ENCODE assay signal across 16 cellular contexts in the genomic region with DNA sequence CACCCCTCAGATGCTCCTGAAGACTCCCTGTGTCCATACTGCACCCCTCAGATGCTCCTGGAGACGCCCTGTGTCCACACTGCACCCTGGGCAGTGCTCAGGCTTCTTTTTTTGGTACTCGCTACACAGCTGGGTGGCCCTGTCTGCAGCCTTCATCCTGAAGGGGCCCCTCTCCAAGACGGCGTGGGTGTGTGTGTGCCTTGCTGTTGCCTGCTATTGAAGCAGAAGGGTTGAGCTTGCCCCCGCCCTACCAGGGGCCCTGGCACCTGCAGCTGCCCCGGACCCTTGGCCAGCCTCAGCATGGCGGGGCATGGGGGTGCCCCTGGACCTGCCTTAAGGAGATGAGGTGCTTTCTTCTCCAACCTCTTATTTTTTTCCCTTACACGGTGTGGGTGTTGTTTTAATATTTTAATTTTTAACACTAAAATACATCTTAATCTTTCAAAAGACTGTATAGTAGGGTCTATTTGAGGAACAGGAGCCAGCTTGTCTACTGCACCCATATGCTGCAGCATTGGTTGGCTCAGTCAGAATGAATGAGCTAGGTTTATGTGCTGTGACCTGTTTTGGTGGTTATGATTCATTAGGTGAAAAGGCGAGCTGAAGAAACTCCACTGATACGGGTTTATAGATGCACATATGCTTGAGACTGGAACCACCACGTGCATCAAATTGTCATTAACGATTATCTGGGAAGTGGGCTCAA.
A peak's percentile ranks its signal among the peaks of the same experiment; 100 is the strongest.
DNase-seq lines count a peak whose midpoint lies in the region; TF ChIP-seq lines count a peak whose summit lies in the region.
"Had no signal": no experiment of that assay in that cellular context is flagged by ENCODE, and none has a peak within 500 bp of the region (broad histone marks: within the 10 kb centered on the region; RNA-seq: fewer than 3 reads in every experiment).

No MANE protein-coding gene starts in this region.

- H3K4me3 Mint-ChIP-seq in osteocyte (ENCODE audit: unreplicated experiment) = no peak overlapping the region

- H3K9me3 Mint-ChIP-seq in osteocyte (ENCODE audit: unreplicated experiment) = no peaks in the 10 kb centered on the region

- no peak overlapping the region for H2AFZ ChIP-seq in GM23248

- TF ChIP-seq CTCF in AG09309 (IDR thresholded peaks at IDR 0.05; ENCODE audit: control insufficient read depth, insufficient read depth, low read depth, low read length, missing control alignments) (no peak), foreskin fibroblast (IDR thresholded peaks at IDR 0.05; ENCODE audit: low read depth, low read length) (no peak), osteocyte (IDR thresholded peaks at IDR 0.05) (no peak)

- H3K27ac Mint-ChIP-seq in osteocyte (ENCODE audit: unreplicated experiment) = no peak overlapping the region

- no peaks in the 10 kb centered on the region for H3K4me1 ChIP-seq in GM23248 (ENCODE audit: insufficient read depth)
- H3K4me1 ChIP-seq: adrenal gland, suprapubic skin had no signal

- H3K9ac ChIP-seq in GM23248 = no peak overlapping the region
- H3K9ac ChIP-seq: SK-N-SH had no signal

- peaks cover 3% of the 10 kb centered on the region; the same call in 1 of the 2 replicates for H3K36me3 ChIP-seq in GM23248 (ENCODE audit: low read depth)
- H3K36me3 ChIP-seq: adrenal gland had no signal

- no peak overlapping the region for H3K4me3 ChIP-seq in AG09309 (ENCODE audit: control insufficient read depth, low read depth, low read length)
- H3K4me3 ChIP-seq in GM23248 = no peak overlapping the region
- no peak overlapping the region for H3K4me3 ChIP-seq in foreskin fibroblast (ENCODE audit: low read depth in 1 of 2, low read length in 2 of 2)
- H3K4me3 ChIP-seq: adrenal gland, coronary artery, suprapubic skin had no signal

- no peaks in the 10 kb centered on the region for H4K20me1 ChIP-seq in GM23248 (ENCODE audit: insufficient read depth)

- no peak overlapping the region for H3K4me2 ChIP-seq in GM23248 (ENCODE audit: unreplicated experiment)
- H3K4me2 ChIP-seq: SK-N-SH had no signal

- no peaks in the 10 kb centered on the region for H3K9me3 ChIP-seq in GM23248 (ENCODE audit: low read depth)
- H3K9me3 ChIP-seq: adrenal gland, SK-N-SH, suprapubic skin had no signal

- no peaks in the 10 kb centered on the region for H3K9me2 ChIP-seq in GM23248 (ENCODE audit: insufficient read depth)
- H3K9me2 ChIP-seq: SK-N-SH had no signal

- 90 to 92% methylated on average over 12 of the region's 12 CpGs for WGBS in GM23248 (ENCODE audit: low coverage in 1 of 2, low lambda C conversion rate in 2 of 2, missing lambda C conversion rate in 2 of 2), 2 experiments

- no peaks in the 10 kb centered on the region for H3K27me3 Mint-ChIP-seq in osteocyte (ENCODE audit: unreplicated experiment)

- peaks cover 10% of the 10 kb centered on the region for H3K36me3 Mint-ChIP-seq in osteocyte (ENCODE audit: unreplicated experiment)

- in situ Hi-C loops in GM23248 (cut with MboI) = no loop called here

- H3K27me3 ChIP-seq in GM23248 (replicated peaks; ENCODE audit: insufficient read depth) = no peaks in the 10 kb centered on the region
- H3K27me3 ChIP-seq: adrenal gland, suprapubic skin had no signal

- 0 out of 2 replicates have a peak overlapping the region, but pooled peaks have one; percentile 8 for H3K27ac ChIP-seq in GM23248
- H3K27ac ChIP-seq: adrenal gland, coronary artery, suprapubic skin had no signal

- H3K79me2 ChIP-seq in GM23248 (ENCODE audit: insufficient read depth) = no peaks in the 10 kb centered on the region

- peaks cover 27% of the 10 kb centered on the region; the same call in 1 of the 2 replicates for H3F3A ChIP-seq in GM23248 (ENCODE audit: insufficient read depth)

- no peaks in the 10 kb centered on the region for H3K4me1 Mint-ChIP-seq in osteocyte (ENCODE audit: unreplicated experiment)

- DNase-seq in AG09309 (ENCODE audit: low read depth) (peak; percentile 4), GM23248 (peak; percentile 56), amniotic epithelial cell (ENCODE audit: low read depth) (peak; percentile 54), foreskin fibroblast (peak; percentile 42 to 64), osteocyte (ENCODE audit: extremely low spot score, unreplicated experiment) (no peak), retina (no peak), SK-N-DZ (ENCODE audit: low spot score) (no peak)
- no peak for DNase-seq in activated naive CD4-positive, alpha-beta T cell (lab: John Stamatoyannopoulos, UW)
- DNase-seq: adrenal gland, COR-L47, NCI-H510A, occipital lobe, OCI-M1, SK-N-SH had no signal

Comparison
In these comparisons a context has a peak if more than half of its experiments do, and no peak if none do; other contexts are left out.
1. DNase-seq: peak in AG09309 (single experiment), GM23248 (single experiment), amniotic epithelial cell (single experiment) and foreskin fibroblast (2 of 2); none in osteocyte (single experiment), retina (single experiment), SK-N-DZ (single experiment) and activated naive CD4-positive, alpha-beta T cell (0 of 4).